Comparison of ENCODE assay signal across 10 cellular contexts in genomic region chr3:56878046-56878445, GRCh38.
A peak's percentile ranks its signal among the peaks of the same experiment; 100 is the strongest.
DNase-seq lines count a peak whose midpoint lies in the region; ATAC-seq and TF ChIP-seq lines count a peak whose summit lies in the region.
"Had no signal": no experiment of that assay in that cellular context is flagged by ENCODE, and none has a peak within 500 bp of the region (broad histone marks: within the 10 kb centered on the region; RNA-seq: fewer than 3 reads in every experiment).

No MANE protein-coding gene starts in this region.

- 12 to 13% methylated on average over 7 of the region's 7 CpGs for WGBS in heart right ventricle, 2 donors

- H3K27ac ChIP-seq in heart right ventricle: peak overlapping the region in 7 of 10 donors; percentile 17 to 80 (median 53)

- DNase-seq in KG1 (lab: John Stamatoyannopoulos, UW) (peak; percentile 49), heart right ventricle (peak in 1 of 2 donors; percentile 53), NCI-H2081 treated with DMSO at 0.1 percent for 48 hours (lab: John Stamatoyannopoulos, UW) (no peak), AG08395 (ENCODE audit: low spot score) (no peak), hepatic stellate cell (ENCODE audit: low spot score) (no peak), NCI-H510A treated with DMSO at 0.1 percent for 48 hours (lab: John Stamatoyannopoulos, UW) (no peak)
- peak; percentile 66 to 71 for DNase-seq in activated T-cell treated with anti-CD3 and anti-CD28 coated beads, Interleukin-2, amount 50 U/mL, for 48 hours
- peak; percentile 31 for DNase-seq in stimulated activated CD8-positive, alpha-beta memory T cell treated with anti-CD3 and anti-CD28 coated beads, Interleukin-12 subunit alpha, Interleukin-12 subunit beta, amount 100 ng/mL, for 24 hours (ENCODE audit: extremely low read depth)
- DNase-seq: activated B cell treated with CpG ODN at 0.5 μM for 24 hours, NCI-H2029 had no signal

- H3K36me3 ChIP-seq in heart right ventricle: peaks cover 0 to 5% (median 0%) of the 10 kb centered on the region in 9 donors

- H3K4me1 ChIP-seq in heart right ventricle: peaks cover 0 to 40% (median 15%) of the 10 kb centered on the region in 9 donors

- H3K4me3 ChIP-seq in heart right ventricle: peak overlapping the region in 1 of 10 donors; percentile 30

- H3K9me3 ChIP-seq in heart right ventricle: no peaks in the 10 kb centered on the region

- H3K27me3 ChIP-seq in heart right ventricle: no peaks in the 10 kb centered on the region

- TF ChIP-seq CTCF in heart right ventricle (IDR thresholded peaks at IDR 0.05): no peak

- peak in 7 of 8 donors; percentile 65 to 92 (median 75) for ATAC-seq in heart right ventricle

- intact Hi-C loops in heart right ventricle (cut with DNase I): no loop called here

Comparison
In these comparisons a context has a peak if more than half of its experiments do, and no peak if none do; other contexts are left out.
1. DNase-seq: peak in KG1 (single experiment), activated T-cell treated with anti-CD3 and anti-CD28 coated beads, Interleukin-2, amount 50 U/mL, for 48 hours (2 of 2) and stimulated activated CD8-positive, alpha-beta memory T cell treated with anti-CD3 and anti-CD28 coated beads, Interleukin-12 subunit alpha, Interleukin-12 subunit beta, amount 100 ng/mL, for 24 hours (single experiment); none in NCI-H2081 treated with DMSO at 0.1 percent for 48 hours (single experiment), AG08395 (single experiment), hepatic stellate cell (single experiment) and NCI-H510A treated with DMSO at 0.1 percent for 48 hours (single experiment).